In the genomic region with DNA sequence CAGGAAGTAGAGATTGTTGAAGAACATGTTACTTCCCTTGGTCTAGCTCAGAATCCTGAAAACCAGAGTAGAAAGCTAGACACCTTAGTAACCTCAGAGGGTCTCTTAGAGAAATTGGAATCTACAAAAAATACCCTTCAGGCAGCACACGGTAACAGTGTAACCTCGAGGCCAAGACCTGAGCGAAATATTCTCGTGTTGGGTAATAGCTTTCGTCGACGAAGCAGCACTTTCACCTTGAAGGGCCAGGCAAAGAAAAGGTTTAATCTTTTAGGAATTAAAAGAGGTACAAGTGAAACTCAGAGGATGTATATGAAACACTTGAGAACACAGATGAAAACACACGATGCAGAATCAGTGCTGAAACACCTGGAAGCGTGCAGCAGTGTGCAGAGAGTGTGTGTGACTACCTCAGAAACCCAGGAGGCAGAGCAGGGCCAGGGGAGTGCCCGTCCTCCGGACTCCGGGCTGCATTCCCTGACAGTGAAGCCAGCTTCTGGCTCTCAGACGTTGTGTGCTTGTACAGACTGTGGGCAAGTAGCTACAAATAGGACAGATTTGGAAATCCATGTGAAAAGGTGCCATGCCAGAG, we compare ENCODE assay signal across 24 cellular contexts. TPM values are rescaled to one million over a fixed set of nuclear protein-coding genes. Genes with fewer than 3 reads are reported as not detected.
DNase-seq lines count a peak whose midpoint lies in the region; ATAC-seq and TF ChIP-seq lines count a peak whose summit lies in the region.
"Had no signal": no experiment of that assay in that cellular context is flagged by ENCODE, and none has a peak within 500 bp of the region (broad histone marks: within the 10 kb centered on the region; RNA-seq: fewer than 3 reads in every experiment).

No MANE protein-coding gene starts in this region.

- no peak for DNase-seq in CD8-positive, alpha-beta memory T cell
- no peak for DNase-seq in activated T-helper 1 cell treated with anti-CD3 and anti-CD28 coated beads, Interleukin-12 subunit alpha, Interleukin-12 subunit beta, Interleukin-2, Interleukin-4 antibody, amounts not matched to agents 30 ng/mL and 10 ng/mL and 1 ng/mL, durations not matched to agents 14 hours and 24 hours and 36 hours (ENCODE audit: low spot score)
- DNase-seq in mesenchymal stem cell: no peak
- no peak for DNase-seq in GM20000 (ENCODE audit: low spot score)
- no peak for DNase-seq in NCI-H748 (lab: John Stamatoyannopoulos, UW; ENCODE audit: unreplicated experiment)
- DNase-seq: adrenal gland; BE2C; caudate nucleus; effector CD4-positive, alpha-beta T cell; H7; heart right ventricle; islet precursor cell; Karpas-422; NCI-H1105 treated with DMSO at 0.1 percent for 48 hours; NCI-H774; stimulated activated CD4-positive, alpha-beta T cell treated with anti-CD3 and anti-CD28 coated beads, Interleukin-4, amount 100 ng/mL, for 4 hours; stimulated activated CD8-positive, alpha-beta memory T cell treated with anti-CD3 and anti-CD28 coated beads, Interleukin-4, amount 100 ng/mL, for 48 hours; testis had no signal

- H3K79me1 ChIP-seq in mesenchymal stem cell (replicated peaks; ENCODE audit: low read length, poor library complexity, severe bottlenecking): peaks cover 23% of the 10 kb centered on the region

- no peak overlapping the region for H2BK5ac ChIP-seq in mesenchymal stem cell (ENCODE audit: low read depth, low read length, poor library complexity, severe bottlenecking)

- H2BK12ac ChIP-seq in mesenchymal stem cell (ENCODE audit: low read length in 2 of 2): peak overlapping the region; percentile 6 to 69

- H3K23ac ChIP-seq in mesenchymal stem cell (ENCODE audit: low read length in 2 of 2): no peak overlapping the region

- peak overlapping the region; percentile 71 to 86 for H3K18ac ChIP-seq in mesenchymal stem cell (ENCODE audit: low read depth in 1 of 2, low read length in 2 of 2)

- H3K4me1 Mint-ChIP-seq in CD8-positive, alpha-beta memory T cell: peaks cover 30 to 37% (median 35%) of the 10 kb centered on the region in 3 donors
- peaks cover 49% of the 10 kb centered on the region for H3K4me1 Mint-ChIP-seq in activated T-helper 1 cell treated with anti-CD3 and anti-CD28 coated beads, Interleukin-12 subunit alpha, Interleukin-12 subunit beta, Interleukin-2, Interleukin-4 antibody, amounts not matched to agents 30 ng/mL and 10 ng/mL and 1 ng/mL, durations not matched to agents 14 hours and 24 hours and 36 hours (ENCODE audit: low read depth)

- H2BK120ac ChIP-seq in mesenchymal stem cell (ENCODE audit: low read depth, low read length): peak overlapping the region; percentile 58

- H3K9me3 ChIP-seq in BLaER1 treated with 17β-estradiol and CSF1 and Interleukin-3, amounts not matched to agents 10 nM and 100 nM (replicated peaks in 1 of 11): peaks cover 0 to 34% (median 6%) of the 10 kb centered on the region in 11 experiments; a peak in 9 of 22 replicates
- H3K9me3 ChIP-seq in CD8-positive, alpha-beta memory T cell (ENCODE audit: low read length): no peaks in the 10 kb centered on the region
- no peaks in the 10 kb centered on the region for H3K9me3 ChIP-seq in mesenchymal stem cell (ENCODE audit: control insufficient read depth, low read length)
- H3K9me3 ChIP-seq: adrenal gland, BE2C, heart right ventricle, testis had no signal

- TF ChIP-seq CTCF in GM20000 (IDR thresholded peaks at IDR 0.05; ENCODE audit: extremely low read depth, missing control alignments): no peak

- peak overlapping the region in 10 of 11 experiments; percentile 53 to 82 (median 74); a peak in 20 of 22 replicates for H3K27ac ChIP-seq in BLaER1 treated with 17β-estradiol and CSF1 and Interleukin-3, amounts not matched to agents 10 nM and 100 nM
- H3K27ac ChIP-seq in CD8-positive, alpha-beta memory T cell (ENCODE audit: low read depth, low read length): no peak overlapping the region
- H3K27ac ChIP-seq in mesenchymal stem cell (ENCODE audit: low read length, poor library complexity, severe bottlenecking): no peak overlapping the region
- H3K27ac ChIP-seq: adrenal gland, testis, VCaP had no signal

- H3K4me3 ChIP-seq in BLaER1 treated with 17β-estradiol and CSF1 and Interleukin-3, amounts not matched to agents 10 nM and 100 nM: peak overlapping the region in 7 of 10 experiments; percentile 23 to 45 (median 34); a peak in 8 of 20 replicates
- H3K4me3 ChIP-seq in CD8-positive, alpha-beta memory T cell (ENCODE audit: low read length): peak overlapping the region; percentile 5
- no peak overlapping the region for H3K4me3 ChIP-seq in mesenchymal stem cell (ENCODE audit: insufficient read depth in 1 of 2, low read depth in 1 of 2, low read length in 2 of 2)
- H3K4me3 ChIP-seq: adrenal gland, heart right ventricle, lung, skin epidermis, testis had no signal

- H4K8ac ChIP-seq in mesenchymal stem cell (ENCODE audit: low read length): peak overlapping the region; percentile 14

- H3K14ac ChIP-seq in mesenchymal stem cell (ENCODE audit: low read length in 2 of 2): peak overlapping the region in 1 of 2 experiments; percentile 26

- ATAC-seq in GM21619 (IDR thresholded peaks at IDR 0.05; ENCODE audit: unreplicated experiment): no peak

- H2AK5ac ChIP-seq in mesenchymal stem cell (ENCODE audit: low read length, severe bottlenecking): no peak overlapping the region

- peaks cover 29 to 71% (median 51%) of the 10 kb centered on the region in 10 experiments for H3K4me1 ChIP-seq in BLaER1 treated with 17β-estradiol and CSF1 and Interleukin-3, amounts not matched to agents 10 nM and 100 nM
- peaks cover 34% of the 10 kb centered on the region for H3K4me1 ChIP-seq in CD8-positive, alpha-beta memory T cell (ENCODE audit: insufficient read depth, low read length)
- H3K4me1 ChIP-seq in mesenchymal stem cell (ENCODE audit: control insufficient read depth, insufficient read depth, low read depth, low read length): peaks cover 2% of the 10 kb centered on the region
- H3K4me1 ChIP-seq: adrenal gland, BE2C, testis had no signal

- CTCF ChIA-PET in CD8-positive, alpha-beta memory T cell (lab: Charles Lee): no interaction called here

- H3K27me3 ChIP-seq in BLaER1 treated with 17β-estradiol and CSF1 and Interleukin-3, amounts not matched to agents 10 nM and 100 nM: no peaks in the 10 kb centered on the region
- no peaks in the 10 kb centered on the region for H3K27me3 ChIP-seq in CD8-positive, alpha-beta memory T cell (ENCODE audit: insufficient read depth, low read length, poor library complexity, severe bottlenecking)
- no peaks in the 10 kb centered on the region for H3K27me3 ChIP-seq in mesenchymal stem cell (ENCODE audit: control insufficient read depth in 1 of 2, insufficient read depth in 1 of 2, low read length in 2 of 2)
- H3K27me3 ChIP-seq: adrenal gland, BE2C, heart right ventricle, testis had no signal

- peaks cover 0 to 1% of the 10 kb centered on the region in 2 donors for H3K27me3 Mint-ChIP-seq in CD8-positive, alpha-beta memory T cell
- H3K27me3 Mint-ChIP-seq in activated T-helper 1 cell treated with anti-CD3 and anti-CD28 coated beads, Interleukin-12 subunit alpha, Interleukin-12 subunit beta, Interleukin-2, Interleukin-4 antibody, amounts not matched to agents 30 ng/mL and 10 ng/mL and 1 ng/mL, durations not matched to agents 14 hours and 24 hours and 36 hours (ENCODE audit: insufficient read depth): no peaks in the 10 kb centered on the region
- H3K27me3 Mint-ChIP-seq: progenitor cell of endocrine pancreas had no signal

- H4K20me1 ChIP-seq in BLaER1 treated with 17β-estradiol and CSF1 and Interleukin-3, amounts not matched to agents 10 nM and 100 nM: peaks cover 0 to 4% (median 0%) of the 10 kb centered on the region in 11 experiments; a peak in 2 of 22 replicates

- peak overlapping the region; percentile 61 to 97 (median 88) for H3K27ac Mint-ChIP-seq in CD8-positive, alpha-beta memory T cell
- peak overlapping the region; percentile 90 for H3K27ac Mint-ChIP-seq in activated T-helper 1 cell treated with anti-CD3 and anti-CD28 coated beads, Interleukin-12 subunit alpha, Interleukin-12 subunit beta, Interleukin-2, Interleukin-4 antibody, amounts not matched to agents 30 ng/mL and 10 ng/mL and 1 ng/mL, durations not matched to agents 14 hours and 24 hours and 36 hours
- H3K27ac Mint-ChIP-seq: progenitor cell of endocrine pancreas had no signal

- peak overlapping the region; percentile 66 to 98 (median 81) for H3K4me2 ChIP-seq in BLaER1 treated with 17β-estradiol and CSF1 and Interleukin-3, amounts not matched to agents 10 nM and 100 nM
- H3K4me2 ChIP-seq in mesenchymal stem cell (ENCODE audit: low read length, poor library complexity, severe bottlenecking): no peak overlapping the region

- peaks cover 7 to 52% (median 47%) of the 10 kb centered on the region in 11 experiments; a peak in 21 of 22 replicates for H3K36me3 ChIP-seq in BLaER1 treated with 17β-estradiol and CSF1 and Interleukin-3, amounts not matched to agents 10 nM and 100 nM
- no peaks in the 10 kb centered on the region for H3K36me3 ChIP-seq in CD8-positive, alpha-beta memory T cell (ENCODE audit: insufficient read depth, low read length)
- peaks cover 14 to 45% of the 10 kb centered on the region in 2 experiments for H3K36me3 ChIP-seq in mesenchymal stem cell (ENCODE audit: control insufficient read depth in 1 of 2, insufficient read depth in 2 of 2, low read depth in 1 of 2, low read length in 2 of 2)
- H3K36me3 ChIP-seq: BE2C had no signal

- no peak overlapping the region for H2AFZ ChIP-seq in mesenchymal stem cell (ENCODE audit: low read depth, low read length)

- H2BK15ac ChIP-seq in mesenchymal stem cell (ENCODE audit: low read depth, poor library complexity, severe bottlenecking): no peak overlapping the region

- intact Hi-C loops in activated T-helper 1 cell treated with anti-CD3 and anti-CD28 coated beads, Interleukin-12 subunit alpha, Interleukin-12 subunit beta, Interleukin-2, Interleukin-4 antibody, amounts not matched to agents 30 ng/mL and 10 ng/mL and 1 ng/mL, durations not matched to agents 14 hours and 24 hours and 36 hours (cut with micrococcal nuclease): no loop called here

- peak overlapping the region; percentile 34 to 80 (median 73) for H3K4me3 Mint-ChIP-seq in CD8-positive, alpha-beta memory T cell
- H3K4me3 Mint-ChIP-seq in activated T-helper 1 cell treated with anti-CD3 and anti-CD28 coated beads, Interleukin-12 subunit alpha, Interleukin-12 subunit beta, Interleukin-2, Interleukin-4 antibody, amounts not matched to agents 30 ng/mL and 10 ng/mL and 1 ng/mL, durations not matched to agents 14 hours and 24 hours and 36 hours: peak overlapping the region; percentile 80

- H3K36me3 Mint-ChIP-seq in CD8-positive, alpha-beta memory T cell: peaks cover 12 to 47% (median 18%) of the 10 kb centered on the region in 3 donors
- H3K36me3 Mint-ChIP-seq in activated T-helper 1 cell treated with anti-CD3 and anti-CD28 coated beads, Interleukin-12 subunit alpha, Interleukin-12 subunit beta, Interleukin-2, Interleukin-4 antibody, amounts not matched to agents 30 ng/mL and 10 ng/mL and 1 ng/mL, durations not matched to agents 14 hours and 24 hours and 36 hours (ENCODE audit: low read depth): peaks cover 29% of the 10 kb centered on the region

- WGBS in mesenchymal stem cell: 95% methylated on average over 13 of the region's 13 CpGs

- H4K91ac ChIP-seq in mesenchymal stem cell (ENCODE audit: low read length): peak overlapping the region; percentile 29

- H3K9me3 Mint-ChIP-seq in CD8-positive, alpha-beta memory T cell: no peaks in the 10 kb centered on the region
- no peaks in the 10 kb centered on the region for H3K9me3 Mint-ChIP-seq in activated T-helper 1 cell treated with anti-CD3 and anti-CD28 coated beads, Interleukin-12 subunit alpha, Interleukin-12 subunit beta, Interleukin-2, Interleukin-4 antibody, amounts not matched to agents 30 ng/mL and 10 ng/mL and 1 ng/mL, durations not matched to agents 14 hours and 24 hours and 36 hours

- POLR2A ChIA-PET in CD8-positive, alpha-beta memory T cell (lab: Charles Lee): no interaction called here

- peak overlapping the region in 9 of 11 experiments; percentile 14 to 70 (median 63); a peak in 15 of 22 replicates for H3K9ac ChIP-seq in BLaER1 treated with 17β-estradiol and CSF1 and Interleukin-3, amounts not matched to agents 10 nM and 100 nM
- H3K9ac ChIP-seq in mesenchymal stem cell (ENCODE audit: low read length): no peak overlapping the region

- peak overlapping the region; percentile 50 to 69 for H3K4ac ChIP-seq in mesenchymal stem cell (ENCODE audit: low read depth in 1 of 2, low read length in 2 of 2)

RNA-seq across cellular contexts. Expression of gene ZNF407, which starts 34.5 kb away (rescaled TPM):
- total RNA-seq in CD8-positive, alpha-beta memory T cell: 10 to 100 TPM; 14.9 to 15.5 TPM
- polyA plus RNA-seq in CD8-positive, alpha-beta memory T cell: 4.1 TPM
- 19.8 and 21.4 TPM in 2 replicates for total RNA-seq in activated T-helper 1 cell treated with anti-CD3 and anti-CD28 coated beads, Interleukin-12 subunit alpha, Interleukin-12 subunit beta, Interleukin-2, Interleukin-4 antibody, amounts not matched to agents 30 ng/mL and 10 ng/mL and 1 ng/mL, durations not matched to agents 14 hours and 24 hours and 36 hours
- polyA plus RNA-seq in mesenchymal stem cell (2013, experiment 1 of 2): 3.3 TPM
- polyA plus RNA-seq in mesenchymal stem cell (2013, experiment 2 of 2): 3.2 TPM

Comparison
In these comparisons a context has a peak if more than half of its experiments do, and no peak if none do; other contexts are left out.
1. H3K27ac ChIP-seq: peak in BLaER1 treated with 17β-estradiol and CSF1 and Interleukin-3, amounts not matched to agents 10 nM and 100 nM (10 of 11); none in CD8-positive, alpha-beta memory T cell (single experiment) and mesenchymal stem cell (single experiment).
2. H3K4me3 ChIP-seq: peak in BLaER1 treated with 17β-estradiol and CSF1 and Interleukin-3, amounts not matched to agents 10 nM and 100 nM (7 of 10) and CD8-positive, alpha-beta memory T cell (single experiment); none in mesenchymal stem cell (0 of 2).